ENCODE assay signal across 9 cellular contexts in genomic region chr11:65390099-65390941, GRCh38. TPM values are rescaled to one million over a fixed set of nuclear protein-coding genes. Genes with fewer than 3 reads are reported as not detected.
A peak's percentile ranks its signal among the peaks of the same experiment; 100 is the strongest.
DNase-seq lines count a peak whose midpoint lies in the region; TF ChIP-seq lines count a peak whose summit lies in the region.
"Had no signal": no experiment of that assay in that cellular context is flagged by ENCODE, and none has a peak within 500 bp of the region (broad histone marks: within the 10 kb centered on the region; RNA-seq: fewer than 3 reads in every experiment).

No MANE protein-coding gene starts in this region.

- H3K27me3 ChIP-seq in SK-N-SH (ENCODE audit: insufficient read depth) (no peaks in the 10 kb centered on the region), esophagus muscularis mucosa (no peaks in the 10 kb centered on the region), sigmoid colon (no peaks in the 10 kb centered on the region), BE2C (no peaks in the 10 kb centered on the region)

- no peaks in the 10 kb centered on the region for H3K9me3 ChIP-seq in SK-N-SH
- no peaks in the 10 kb centered on the region for H3K9me3 ChIP-seq in esophagus muscularis mucosa
- no peaks in the 10 kb centered on the region for H3K9me3 ChIP-seq in sigmoid colon
- no peaks in the 10 kb centered on the region for H3K9me3 ChIP-seq in BE2C

- H3K4me2 ChIP-seq in SK-N-SH: peak overlapping the region; percentile 88; the same call in 1 of the 2 replicates

- H3F3A ChIP-seq in SK-N-SH (replicated peaks; ENCODE audit: insufficient read depth): no peaks in the 10 kb centered on the region

- TF ChIP-seq RAD21 in SK-N-SH (IDR thresholded peaks at IDR 0.05; ENCODE audit: low read length): no peak

- TF ChIP-seq CTCF in SK-N-SH (IDR thresholded peaks at IDR 0.05): no peak
- TF ChIP-seq CTCF in esophagus muscularis mucosa (IDR thresholded peaks at IDR 0.05): no peak
- no peak for TF ChIP-seq CTCF in sigmoid colon (IDR thresholded peaks at IDR 0.05)
- TF ChIP-seq CTCF in BE2C (IDR thresholded peaks at IDR 0.05; ENCODE audit: low read depth, low read length): no peak

- H4K20me1 ChIP-seq in SK-N-SH (ENCODE audit: insufficient read depth): 0 out of 2 replicates have a peak, but pooled peaks cover 3% of the 10 kb centered on the region

- no peak overlapping the region for H2AFZ ChIP-seq in SK-N-SH (ENCODE audit: low read depth)

- POLR2A ChIA-PET in SK-N-SH (lab: Yijun Ruan, JAX): interaction anchor here (1.5 kb wide), 1 partner anchor 117 kb away, joined by 3 read pairs; no protein-coding TSS in a partner anchor

- TF ChIP-seq POLR2A in esophagus muscularis mucosa (IDR thresholded peaks at IDR 0.05; ENCODE audit: low read depth) (no peak), sigmoid colon (IDR thresholded peaks at IDR 0.05) (no peak)

- peaks cover 31 to 33% of the 10 kb centered on the region in 2 experiments; a peak in 2 of 4 replicates for H3K4me1 ChIP-seq in SK-N-SH (ENCODE audit: control insufficient read depth in 1 of 2, insufficient read depth in 2 of 2, low read depth in 1 of 2, low read length in 1 of 2)
- H3K4me1 ChIP-seq in esophagus muscularis mucosa: peaks cover 58 to 68% (median 63%) of the 10 kb centered on the region in 4 donors
- peaks cover 0 to 64% (median 51%) of the 10 kb centered on the region in 4 donors for H3K4me1 ChIP-seq in sigmoid colon
- no peaks in the 10 kb centered on the region for H3K4me1 ChIP-seq in BE2C

- H3K27ac ChIP-seq in SK-N-SH (ENCODE audit: low read depth in 2 of 2, low read length in 1 of 2): peak overlapping the region in 1 of 2 experiments; percentile 22; a peak in 1 of 4 replicates
- H3K27ac ChIP-seq in esophagus muscularis mucosa (replicated peaks in 1 of 4): peak overlapping the region; percentile 53 to 77 (median 62)
- H3K27ac ChIP-seq in sigmoid colon: peak overlapping the region; percentile 54 to 66 (median 58)

- peaks cover 0 to 14% of the 10 kb centered on the region in 2 experiments for H3K36me3 ChIP-seq in SK-N-SH (replicated peaks in 1 of 2; ENCODE audit: control insufficient read depth in 1 of 2, insufficient read depth in 2 of 2, low read length in 1 of 2)
- peaks cover 7 to 41% (median 36%) of the 10 kb centered on the region in 4 donors for H3K36me3 ChIP-seq in esophagus muscularis mucosa
- H3K36me3 ChIP-seq in sigmoid colon: peaks cover 0 to 23% (median 8%) of the 10 kb centered on the region in 4 donors
- no peaks in the 10 kb centered on the region for H3K36me3 ChIP-seq in BE2C

- CTCF ChIA-PET in SK-N-SH (lab: Yijun Ruan, JAX): interaction anchor here (1.2 to 6.6 kb wide), 4 partner anchors 14 to 120 kb away, joined by 3 to 47 read pairs (median 4); no protein-coding TSS in a partner anchor

- peak; percentile 32 for DNase-seq in EL
- no peak for DNase-seq in SK-N-SH
- DNase-seq in esophagus muscularis mucosa (ENCODE audit: extremely low spot score): no peak
- peak; percentile 64 for DNase-seq in sigmoid colon
- no peak for DNase-seq in BE2C
- DNase-seq in NCI-H748 (lab: John Stamatoyannopoulos, UW; ENCODE audit: unreplicated experiment): no peak
- DNase-seq in hypothalamus (lab: John Stamatoyannopoulos, UW): no peak
- no peak for DNase-seq in effector CD8-positive, alpha-beta T cell (lab: John Stamatoyannopoulos, UW)

- peaks cover 67% of the 10 kb centered on the region for H3K79me2 ChIP-seq in SK-N-SH (ENCODE audit: insufficient read depth)

- WGBS in SK-N-SH (ENCODE audit: low lambda C conversion rate): 75% methylated on average over 16 of the region's 21 CpGs
- 59% methylated on average over 17 of the region's 21 CpGs for WGBS in esophagus muscularis mucosa
- 70 to 80% methylated on average over 21 of the region's 21 CpGs for WGBS in sigmoid colon, 2 donors

- no peaks in the 10 kb centered on the region for H3K9me2 ChIP-seq in SK-N-SH

- no peak for TF ChIP-seq EP300 in SK-N-SH (IDR thresholded peaks at IDR 0.05; ENCODE audit: borderline replicate concordance in 1 of 2, low read depth in 1 of 2, low read length in 1 of 2)
- TF ChIP-seq EP300 in esophagus muscularis mucosa (IDR thresholded peaks at IDR 0.05): no peak
- no peak for TF ChIP-seq EP300 in sigmoid colon (IDR thresholded peaks at IDR 0.05)

- H3K4me3 ChIP-seq in SK-N-SH (ENCODE audit: low read depth in 2 of 2, low read length in 1 of 2): no peak overlapping the region
- peak overlapping the region; percentile 15 to 22 (median 21) for H3K4me3 ChIP-seq in esophagus muscularis mucosa
- H3K4me3 ChIP-seq in sigmoid colon: no peak overlapping the region
- no peak overlapping the region for H3K4me3 ChIP-seq in BE2C (ENCODE audit: low read depth, low read length)

- intact Hi-C loops in esophagus muscularis mucosa (cut with DNase I): no loop called here
- intact Hi-C loops in sigmoid colon (cut with DNase I): no loop called here

- H3K9ac ChIP-seq in SK-N-SH: peak overlapping the region; percentile 26; the same call in 1 of the 2 replicates

TF ChIP-seq in SK-N-SH, 30 proteins besides CTCF, POLR2A, EP300 and RAD21 (continues in another document):
- TF ChIP-seq, protein P1, sequence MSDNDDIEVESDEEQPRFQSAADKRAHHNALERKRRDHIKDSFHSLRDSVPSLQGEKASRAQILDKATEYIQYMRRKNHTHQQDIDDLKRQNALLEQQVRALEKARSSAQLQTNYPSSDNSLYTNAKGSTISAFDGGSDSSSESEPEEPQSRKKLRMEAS (IDR thresholded peaks at IDR 0.05; ENCODE audit: low read depth): no peak
- TF ChIP-seq CHD2 (IDR thresholded peaks at IDR 0.05; ENCODE audit: low read length, partially characterized antibody): no peak
- TF ChIP-seq RXRA (IDR thresholded peaks at IDR 0.05; ENCODE audit: borderline replicate concordance, low read depth): no peak
- no peak for TF ChIP-seq FOXM1 (IDR thresholded peaks at IDR 0.05; ENCODE audit: low read depth)
- no peak for TF ChIP-seq IRF3 (IDR thresholded peaks at IDR 0.05; ENCODE audit: low read depth, low read length)
- no peak for TF ChIP-seq POLR2AphosphoS5 (IDR thresholded peaks at IDR 0.05; ENCODE audit: low read depth, low read length)
- TF ChIP-seq NFIC (IDR thresholded peaks at IDR 0.05; ENCODE audit: borderline replicate concordance): no peak
- no peak for TF ChIP-seq ELF1 (IDR thresholded peaks at IDR 0.05)
- TF ChIP-seq TCF12 (IDR thresholded peaks at IDR 0.05): no peak
- TF ChIP-seq FOSL2 (IDR thresholded peaks at IDR 0.05; ENCODE audit: borderline replicate concordance, low read depth): no peak
- no peak for TF ChIP-seq GATA2 (CRISPR knock-in tag; IDR thresholded peaks at IDR 0.05)
- no peak for TF ChIP-seq SMC3 (IDR thresholded peaks at IDR 0.05; ENCODE audit: low read depth, low read length)

RNA-seq across cellular contexts. Expression of gene FRMD8, which starts 3.9 kb away (rescaled TPM):
- polyA plus RNA-seq in SK-N-SH (2012; rRNA removed) (17.4 and 19.0 TPM in 2 replicates), sigmoid colon (10 to 100 TPM; 21.6 to 29.0 (median 25.2) TPM)
- 8.0 and 14.0 TPM in 2 replicates for polyA plus RNA-seq in SK-N-SH (2012; cell fraction: cytosol; rRNA removed)
- 32.3 and 58.1 TPM in 2 replicates for polyA plus RNA-seq in SK-N-SH (2012; cell fraction: nucleus; rRNA removed)
- total RNA-seq in esophagus muscularis mucosa (10 to 100 TPM; 30.4 to 37.3 (median 34.7) TPM), sigmoid colon (10 to 100 TPM; 10.7 to 27.5 (median 15.6) TPM)
- polyA plus RNA-seq in BE2C (2012; ENCODE audit: insufficient read depth, insufficient read length, low read depth): 12.5 TPM

RNA-seq across cellular contexts. Expression of gene SLC25A45, which starts 7.9 kb away (rescaled TPM):
- polyA plus RNA-seq in SK-N-SH (2012; rRNA removed) (3.1 and 3.6 TPM in 2 replicates), sigmoid colon (10 to 100 TPM in 1 of 3 donors, 1 to 10 TPM in 2; 1.2 to 12.8 (median 2.5) TPM)
- 1.2 and 1.8 TPM in 2 replicates for polyA plus RNA-seq in SK-N-SH (2012; cell fraction: cytosol; rRNA removed)
- polyA plus RNA-seq in SK-N-SH (2012; cell fraction: nucleus; rRNA removed): 13.7 and 17.4 TPM in 2 replicates
- total RNA-seq in esophagus muscularis mucosa (10 to 100 TPM in 1 of 4 donors, 1 to 10 TPM in 3; 4.6 to 11.3 (median 5.9) TPM), sigmoid colon (1 to 10 TPM; 2.5 to 8.9 (median 6.0) TPM)
- polyA plus RNA-seq in BE2C (2012; ENCODE audit: insufficient read depth, insufficient read length, low read depth): 2.7 TPM

RNA-seq across cellular contexts. Expression of gene NEAT1, which starts 32.3 kb away (rescaled TPM):
- 435 and 479 TPM in 2 replicates for polyA plus RNA-seq in SK-N-SH (2012; rRNA removed)
- 93.7 and 99.2 TPM in 2 replicates for polyA plus RNA-seq in SK-N-SH (2012; cell fraction: cytosol; rRNA removed)
- 3,897 and 4,476 TPM in 2 replicates for polyA plus RNA-seq in SK-N-SH (2012; cell fraction: nucleus; rRNA removed)
- total RNA-seq in esophagus muscularis mucosa: 100 to 1,000 TPM in 2 of 4 donors, 10 to 100 TPM in 2; 42.8 to 181 (median 96.0) TPM
- total RNA-seq in sigmoid colon: 100 to 1,000 TPM; 142 to 573 (median 268) TPM
- 100 to 1,000 TPM in 1 of 3 donors, 10 to 100 TPM in 2; 26.8 to 587 (median 78.7) TPM for polyA plus RNA-seq in sigmoid colon
- 301 TPM for polyA plus RNA-seq in BE2C (2012; ENCODE audit: insufficient read depth, insufficient read length, low read depth)

RNA-seq across cellular contexts. Expression of gene TIGD3, which starts 35.8 kb away (rescaled TPM):
- polyA plus RNA-seq in SK-N-SH (2012; rRNA removed) (0.34 and 0.41 TPM in 2 replicates), sigmoid colon (under 1 TPM in 2 of 3 donors, not detected in 1; 0.69 to 0.96 TPM)
- polyA plus RNA-seq in SK-N-SH (2012; cell fraction: cytosol; rRNA removed): 0.19 and 0.41 TPM in 2 replicates
- 0.75 and 0.92 TPM in 2 replicates for polyA plus RNA-seq in SK-N-SH (2012; cell fraction: nucleus; rRNA removed)
- total RNA-seq in esophagus muscularis mucosa (under 1 TPM in 1 of 4 donors, not detected in 3; 0.19 TPM), sigmoid colon (under 1 TPM in 3 of 4 donors, not detected in 1; 0.14 to 0.36 (median 0.33) TPM)
- 0.43 TPM for polyA plus RNA-seq in BE2C (2012; ENCODE audit: insufficient read depth, insufficient read length, low read depth)
- total RNA-seq: mesenteric fat pad had no signal

RNA-seq across cellular contexts. Expression of gene DPF2, which starts 56.7 kb away (rescaled TPM):
- polyA plus RNA-seq in SK-N-SH (2012; rRNA removed): 29.6 and 44.9 TPM in 2 replicates
- polyA plus RNA-seq in SK-N-SH (2012; cell fraction: cytosol; rRNA removed): 32.6 and 36.7 TPM in 2 replicates
- 71.8 and 81.4 TPM in 2 replicates for polyA plus RNA-seq in SK-N-SH (2012; cell fraction: nucleus; rRNA removed)
- 10 to 100 TPM; 40.3 to 60.6 (median 52.9) TPM for total RNA-seq in esophagus muscularis mucosa
- 10 to 100 TPM; 28.5 to 51.2 (median 40.5) TPM for total RNA-seq in sigmoid colon
- 10 to 100 TPM; 13.8 to 25.4 (median 14.1) TPM for polyA plus RNA-seq in sigmoid colon
- 59.0 TPM for polyA plus RNA-seq in BE2C (2012; ENCODE audit: insufficient read depth, insufficient read length, low read depth)

Comparison
In these comparisons a context has a peak if more than half of its experiments do, and no peak if none do; other contexts are left out.
1. DNase-seq: peak in EL (single experiment) and sigmoid colon (single experiment); none in SK-N-SH (single experiment), esophagus muscularis mucosa (single experiment), BE2C (single experiment), NCI-H748 (single experiment), hypothalamus (0 of 51) and effector CD8-positive, alpha-beta T cell (single experiment).
2. H3K4me3 ChIP-seq: peak in esophagus muscularis mucosa (4 of 4); none in SK-N-SH (0 of 2), sigmoid colon (0 of 4) and BE2C (single experiment).